ENCODE assay signal across 13 cellular contexts in the genomic region with DNA sequence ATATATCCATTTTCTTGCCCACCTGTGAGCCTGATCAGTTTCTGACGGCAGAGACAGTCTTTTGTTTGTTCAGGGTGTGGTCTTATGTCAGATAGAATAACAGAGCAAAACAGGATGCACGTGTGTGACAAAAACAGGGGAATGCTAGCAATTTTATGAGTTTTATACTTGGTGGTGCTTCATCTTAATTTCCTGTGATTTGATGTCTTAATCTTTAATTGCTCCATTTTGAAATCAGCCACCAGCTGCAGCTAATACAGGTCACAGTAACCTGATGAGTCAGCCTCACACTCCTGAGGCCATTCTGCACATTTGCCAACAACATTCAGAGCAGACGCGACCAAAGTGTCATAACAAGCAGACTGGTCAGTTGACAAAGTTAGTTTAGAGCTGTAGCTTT. TPM values are rescaled to one million over a fixed set of nuclear protein-coding genes. Genes with fewer than 3 reads are reported as not detected.
DNase-seq lines count a peak whose midpoint lies in the region; FAIRE-seq and TF ChIP-seq lines count a peak whose summit lies in the region.
"Had no signal": no experiment of that assay in that cellular context is flagged by ENCODE, and none has a peak within 500 bp of the region (broad histone marks: within the 10 kb centered on the region; RNA-seq: fewer than 3 reads in every experiment).

No MANE protein-coding gene starts in this region.

- H3K9ac ChIP-seq in neuronal stem cell (ENCODE audit: low read depth, low read length, poor library complexity) = no peak overlapping the region
- H3K9ac ChIP-seq in kidney (ENCODE audit: low read length in 2 of 2) = no peak overlapping the region

- no peak overlapping the region for H2BK120ac ChIP-seq in neuronal stem cell (ENCODE audit: low read depth, low read length)

- H2BK15ac ChIP-seq in neuronal stem cell (ENCODE audit: low read length) = no peak overlapping the region

- no peak overlapping the region for H3K4me2 ChIP-seq in neuronal stem cell (ENCODE audit: insufficient read depth, low read length, poor library complexity, severe bottlenecking)

- no peak overlapping the region for H2AFZ ChIP-seq in neuronal stem cell (ENCODE audit: low read length)

- no peaks in the 10 kb centered on the region for H3K36me3 ChIP-seq in neuronal stem cell (replicated peaks in 1 of 2; ENCODE audit: control insufficient read depth in 2 of 2, insufficient read depth in 2 of 2, low read length in 2 of 2)
- no peaks in the 10 kb centered on the region for H3K36me3 ChIP-seq in kidney (ENCODE audit: control insufficient read depth in 1 of 2, insufficient read depth in 2 of 2, low read length in 2 of 2)
- H3K36me3 ChIP-seq: heart left ventricle had no signal

- no peaks in the 10 kb centered on the region for H3K4me1 ChIP-seq in neuronal stem cell (ENCODE audit: control insufficient read depth in 2 of 2, insufficient read depth in 1 of 2, low read depth in 1 of 2, low read length in 2 of 2)
- H3K4me1 ChIP-seq in kidney (ENCODE audit: control insufficient read depth in 1 of 2, insufficient read depth in 1 of 2, low read depth in 1 of 2, low read length in 2 of 2) = no peaks in the 10 kb centered on the region
- H3K4me1 ChIP-seq: Caco-2, heart left ventricle had no signal

- peak; percentile 23 for DNase-seq in EL
- DNase-seq in NCI-H748 (lab: John Stamatoyannopoulos, UW; ENCODE audit: unreplicated experiment) = peak; percentile 80
- peak; percentile 76 for DNase-seq in epithelial cell of esophagus (ENCODE audit: low read depth)
- DNase-seq in neuronal stem cell (ENCODE audit: low spot score) = no peak
- DNase-seq in 8988T = no peak
- DNase-seq in NCI-H1417 (lab: John Stamatoyannopoulos, UW) = no peak
- DNase-seq in kidney = no peak
- no peak for DNase-seq in GM20000 (ENCODE audit: low spot score)
- DNase-seq: activated CD4-positive, alpha-beta T cell treated with anti-CD3 and anti-CD28 coated beads for 48 hours; anterior cingulate cortex; Caco-2; heart left ventricle had no signal

- no peak overlapping the region for H2BK12ac ChIP-seq in neuronal stem cell (ENCODE audit: low read length)

- peak overlapping the region; percentile 51 for H3K18ac ChIP-seq in neuronal stem cell (ENCODE audit: low read length)

- H3K27me3 ChIP-seq in neuronal stem cell (ENCODE audit: control insufficient read depth in 3 of 3, insufficient read depth in 3 of 3, low read depth in 1 of 3, low read length in 3 of 3) = no peaks in the 10 kb centered on the region
- H3K27me3 ChIP-seq: heart left ventricle had no signal

- no peak for FAIRE-seq in kidney (lab: Jason Lieb, UNC)

- H3K27ac ChIP-seq in neuronal stem cell (replicated peaks; ENCODE audit: low read length) (no peak overlapping the region), kidney (ENCODE audit: low read depth in 2 of 2, low read length in 2 of 2) (no peak overlapping the region)
- H3K27ac ChIP-seq: heart left ventricle, skin epidermis had no signal

- H4K8ac ChIP-seq in neuronal stem cell (ENCODE audit: low read depth, low read length) = no peak overlapping the region

- H3K79me1 ChIP-seq in neuronal stem cell (ENCODE audit: low read depth, low read length) = no peaks in the 10 kb centered on the region

- H3K23ac ChIP-seq in neuronal stem cell (ENCODE audit: low read depth, low read length, poor library complexity) = no peak overlapping the region

- intact Hi-C loops in kidney (cut with DNase I) = no loop called here

- TF ChIP-seq CTCF in epithelial cell of esophagus (IDR thresholded peaks at IDR 0.05; ENCODE audit: insufficient read depth, low read depth, low read length, missing control alignments) = no peak
- TF ChIP-seq CTCF in kidney (IDR thresholded peaks at IDR 0.05; ENCODE audit: borderline replicate concordance, extremely low read depth, insufficient read depth) = no peak
- TF ChIP-seq CTCF in GM20000 (IDR thresholded peaks at IDR 0.05; ENCODE audit: extremely low read depth, missing control alignments) = no peak

- H3K4me3 ChIP-seq in epithelial cell of esophagus (ENCODE audit: low read length) (no peak overlapping the region), neuronal stem cell (ENCODE audit: low read length in 2 of 2) (no peak overlapping the region), kidney (ENCODE audit: low read length in 2 of 2) (no peak overlapping the region)
- H3K4me3 ChIP-seq: heart left ventricle, skin epidermis had no signal

- H2AK5ac ChIP-seq in neuronal stem cell (ENCODE audit: low read depth, low read length) = no peak overlapping the region

- H4K91ac ChIP-seq in neuronal stem cell (ENCODE audit: low read depth, low read length, poor library complexity) = no peak overlapping the region

- no peak overlapping the region for H3K4ac ChIP-seq in neuronal stem cell (ENCODE audit: low read length)

- H3K14ac ChIP-seq in neuronal stem cell (ENCODE audit: low read length) = no peak overlapping the region

- no CpG with 5 or more reads among the region's 4 CpGs for WGBS in neuronal stem cell (ENCODE audit: extremely low coverage in 2 of 2, insufficient read length in 2 of 2, insufficient replicate concordance in 1 of 2), 2 donors

- H3K9me3 ChIP-seq in neuronal stem cell (replicated peaks in 1 of 2; ENCODE audit: control insufficient read depth in 2 of 2, insufficient read depth in 1 of 2, low read depth in 1 of 2, low read length in 2 of 2) (no peaks in the 10 kb centered on the region), kidney (ENCODE audit: control insufficient read depth in 1 of 2, low read length in 2 of 2) (no peaks in the 10 kb centered on the region)
- H3K9me3 ChIP-seq: Caco-2, heart left ventricle had no signal

- H2BK5ac ChIP-seq in neuronal stem cell (ENCODE audit: low read length) = no peak overlapping the region

RNA-seq across cellular contexts. Expression of a gene that starts 42.3 kb away (rescaled TPM):
- polyA plus RNA-seq in neuronal stem cell (2013, experiment 1 of 2) = 4.2 TPM
- 4.4 TPM for polyA plus RNA-seq in neuronal stem cell (2013, experiment 2 of 2)
- 17.5 TPM for total RNA-seq in kidney
- polyA plus RNA-seq in kidney (ENCODE audit: insufficient read depth, low read depth, low replicate concordance) = 3.8 TPM

Comparison
In these comparisons a context has a peak if more than half of its experiments do, and no peak if none do; other contexts are left out.
1. DNase-seq: peak in EL (single experiment), NCI-H748 (single experiment) and epithelial cell of esophagus (single experiment); none in neuronal stem cell (single experiment), 8988T (single experiment), NCI-H1417 (0 of 3), kidney (single experiment) and GM20000 (single experiment).